ENCODE assay signal across 10 cellular contexts in genomic region chr4:105710012-105710600, GRCh38. TPM values are rescaled to one million over a fixed set of nuclear protein-coding genes. Genes with fewer than 3 reads are reported as not detected.
DNase-seq lines count a peak whose midpoint lies in the region; ATAC-seq and TF ChIP-seq lines count a peak whose summit lies in the region.
"Had no signal": no experiment of that assay in that cellular context is flagged by ENCODE, and none has a peak within 500 bp of the region (broad histone marks: within the 10 kb centered on the region; RNA-seq: fewer than 3 reads in every experiment).

No MANE protein-coding gene starts in this region.

- H3K9me3 ChIP-seq in cardiac muscle cell (ENCODE audit: low read depth) (no peaks in the 10 kb centered on the region), heart right ventricle (no peaks in the 10 kb centered on the region), SJCRH30 (replicated peaks) (no peaks in the 10 kb centered on the region)

- peaks cover 34% of the 10 kb centered on the region for H3K4me1 Mint-ChIP-seq in type B pancreatic cell (ENCODE audit: unreplicated experiment)

- peak overlapping the region; percentile 98 for H3K27ac Mint-ChIP-seq in type B pancreatic cell

- H3K4me3 Mint-ChIP-seq in type B pancreatic cell = peak overlapping the region; percentile 99

- peaks cover 12% of the 10 kb centered on the region for H3K36me3 Mint-ChIP-seq in type B pancreatic cell

- no peaks in the 10 kb centered on the region for H3K9me3 Mint-ChIP-seq in type B pancreatic cell

- H3K27me3 ChIP-seq in cardiac muscle cell = no peaks in the 10 kb centered on the region
- no peaks in the 10 kb centered on the region for H3K27me3 ChIP-seq in heart right ventricle
- no peaks in the 10 kb centered on the region for H3K27me3 ChIP-seq in SJCRH30

- H3K4me3 ChIP-seq in cardiac muscle cell = peak overlapping the region; percentile 89
- H3K4me3 ChIP-seq in heart right ventricle = peak overlapping the region in 1 of 10 donors; percentile 80
- peak overlapping the region; percentile 85 for H3K4me3 ChIP-seq in SJCRH30
- peak overlapping the region; percentile 98 for H3K4me3 ChIP-seq in fibroblast of mammary gland (ENCODE audit: control insufficient read depth, low read depth, low read length)

- peak overlapping the region; percentile 94 for H3K27ac ChIP-seq in cardiac muscle cell
- H3K27ac ChIP-seq in heart right ventricle = no peak overlapping the region
- peak overlapping the region; percentile 91 for H3K27ac ChIP-seq in SJCRH30

- ATAC-seq in heart right ventricle (no peak), HG02981 (IDR thresholded peaks at IDR 0.05; ENCODE audit: unreplicated experiment) (no peak), HG02852 (IDR thresholded peaks at IDR 0.05; ENCODE audit: unreplicated experiment) (no peak)
- ATAC-seq: right cardiac atrium had no signal

- H3K4me1 ChIP-seq in cardiac muscle cell (ENCODE audit: low read depth) = peaks cover 11% of the 10 kb centered on the region
- peaks cover 0 to 45% (median 26%) of the 10 kb centered on the region in 9 donors for H3K4me1 ChIP-seq in heart right ventricle
- peaks cover 10% of the 10 kb centered on the region for H3K4me1 ChIP-seq in SJCRH30

- H3K36me3 ChIP-seq in cardiac muscle cell (no peaks in the 10 kb centered on the region), heart right ventricle (no peaks in the 10 kb centered on the region), SJCRH30 (0 out of 2 replicates have a peak, but pooled peaks cover 2% of the 10 kb centered on the region)

- H3K27me3 Mint-ChIP-seq in type B pancreatic cell = no peaks in the 10 kb centered on the region

- TF ChIP-seq CTCF in cardiac muscle cell (IDR thresholded peaks at IDR 0.05; ENCODE audit: low read depth, low read length) (no peak), heart right ventricle (IDR thresholded peaks at IDR 0.05) (no peak), fibroblast of mammary gland (conservative IDR thresholded peaks at IDR 0.05; ENCODE audit: control insufficient read depth, insufficient read depth, low read depth, low read length) (no peak), type B pancreatic cell (conservative IDR thresholded peaks at IDR 0.05) (no peak)

- 61 to 67% methylated on average over 16 of the region's 16 CpGs for WGBS in heart right ventricle, 2 donors

- DNase-seq in cardiac muscle cell (ENCODE audit: low read depth in 1 of 2, low spot score in 1 of 2) = no peak
- DNase-seq in heart right ventricle = no peak
- DNase-seq in SJCRH30 = peak; percentile 69 to 75
- DNase-seq in fibroblast of mammary gland (ENCODE audit: low read depth) = no peak
- DNase-seq in type B pancreatic cell (ENCODE audit: extremely low spot score, unreplicated experiment) = no peak
- no peak for DNase-seq in GF-D8 (lab: John Stamatoyannopoulos, UW)
- DNase-seq: NCI-H345, right cardiac atrium had no signal

- intact Hi-C loops in heart right ventricle (cut with DNase I) = loop anchor here in 3 of 10 donors (10.0 kb wide), 2 partner anchors 495 to 565 kb away; partner anchors contain the start of gene TET2 (in 1 of the 3)

RNA-seq across cellular contexts. Expression of gene GSTCD, which starts 1.5 kb away (rescaled TPM):
- 12.3 and 22.3 TPM in 2 replicates for total RNA-seq in cardiac muscle cell
- polyA plus RNA-seq in cardiac muscle cell = 5.6 and 6.9 TPM in 2 replicates
- total RNA-seq in heart right ventricle = 1 to 10 TPM; 2.4 to 5.9 (median 4.4) TPM
- 1 to 10 TPM in 1 of 2 donors, under 1 TPM in 1; 0.66 to 1.3 TPM for polyA plus RNA-seq in heart right ventricle
- 23.3 and 27.2 TPM in 2 replicates for total RNA-seq in SJCRH30 (2014; rRNA removed; shearing (Covaris generic))
- 14.5 and 23.3 TPM in 2 replicates for total RNA-seq in type B pancreatic cell (ENCODE audit: low replicate concordance)

RNA-seq across cellular contexts. Expression of gene INTS12, which starts 1.6 kb away (rescaled TPM):
- total RNA-seq in cardiac muscle cell = 17.6 and 21.8 TPM in 2 replicates
- 32.2 and 34.8 TPM in 2 replicates for polyA plus RNA-seq in cardiac muscle cell
- total RNA-seq in heart right ventricle = 10 to 100 TPM; 18.8 to 25.1 (median 22.3) TPM
- polyA plus RNA-seq in heart right ventricle = 10 to 100 TPM in 1 of 2 donors, 1 to 10 TPM in 1; 7.8 to 27.5 TPM
- 20.9 and 27.0 TPM in 2 replicates for total RNA-seq in SJCRH30 (2014; rRNA removed; shearing (Covaris generic))
- 17.7 and 20.8 TPM in 2 replicates for total RNA-seq in type B pancreatic cell (ENCODE audit: low replicate concordance)

Comparison
In these comparisons a context has a peak if more than half of its experiments do, and no peak if none do; other contexts are left out.
1. H3K27ac ChIP-seq: peak in cardiac muscle cell (single experiment) and SJCRH30 (single experiment); none in heart right ventricle (0 of 10).
2. DNase-seq: peak in SJCRH30 (2 of 2); none in cardiac muscle cell (0 of 2), heart right ventricle (0 of 2), fibroblast of mammary gland (single experiment), type B pancreatic cell (single experiment) and GF-D8 (single experiment).